Comparison of ENCODE assay signal across 8 cellular contexts in genomic region chr18:74082476-74083070, GRCh38.
DNase-seq lines count a peak whose midpoint lies in the region; ATAC-seq and TF ChIP-seq lines count a peak whose summit lies in the region.

No MANE protein-coding gene starts in this region.

- H4K8ac ChIP-seq in IMR-90 (ENCODE audit: low read depth in 2 of 2, low read length in 2 of 2): peak overlapping the region; percentile 77 to 96

- H2BK120ac ChIP-seq in IMR-90 (ENCODE audit: low read depth, low read length): peak overlapping the region; percentile 68

- H3K27me3 Mint-ChIP-seq in immature natural killer cell (ENCODE audit: low read depth in 3 of 3): peaks cover 0 to 2% (median 1%) of the 10 kb centered on the region in 3 donors

- in situ Hi-C loops in IMR-90 (cut with MboI; ENCODE audit: low sequenced_read_pairs): no loop called here

- H3K4me3 Mint-ChIP-seq in immature natural killer cell: peak overlapping the region in 4 of 5 donors; percentile 63 to 83 (median 74)

- ATAC-seq in GM21526 (IDR thresholded peaks at IDR 0.05; ENCODE audit: low FRiP score, unreplicated experiment): peak; percentile 84
- peak; percentile 99 for ATAC-seq in IMR-90 (ENCODE audit: low read depth)

- H3K4me2 ChIP-seq in IMR-90 (ENCODE audit: low read depth, low read length): peak overlapping the region; percentile 59

- peak overlapping the region; percentile 52; the same call in 1 of the 2 replicates for H2BK20ac ChIP-seq in IMR-90 (ENCODE audit: low read depth, low read length)

- peaks cover 7 to 18% of the 10 kb centered on the region in 2 donors for H3K4me1 Mint-ChIP-seq in immature natural killer cell

- no peak overlapping the region; the same call in 1 of the 2 replicates for H3K56ac ChIP-seq in IMR-90 (ENCODE audit: extremely low read depth, insufficient read depth, low read length)

- no peak overlapping the region for H3K4me3 ChIP-seq in IMR-90 (ENCODE audit: insufficient read depth, low read depth, low read length)

- no peaks in the 10 kb centered on the region for H4K20me1 ChIP-seq in IMR-90 (ENCODE audit: insufficient read depth, low read length)

- peak overlapping the region; percentile 52; the same call in 1 of the 2 replicates for H3K18ac ChIP-seq in IMR-90 (ENCODE audit: low read depth, low read length)

- BruUV-seq in IMR-90 (replicated peaks; lab: Mats Ljungman, UMichigan): no TSS peak

- H2BK15ac ChIP-seq in IMR-90 (ENCODE audit: low read depth, low read length): peak overlapping the region; percentile 89; the same call in 1 of the 3 replicates

- DNase-seq in EL: peak; percentile 67
- peak; percentile 63 for DNase-seq in IMR-90
- DNase-seq in T-helper 1 cell: peak; percentile 16 to 86 (median 38)
- DNase-seq in immature natural killer cell: peak; percentile 27 to 41 (median 34)
- DNase-seq in stimulated activated CD4-positive, alpha-beta T cell treated with anti-CD3 and anti-CD28 coated beads, TNF-alpha, amount 100 ng/mL, for 48 hours (ENCODE audit: low read depth in 3 of 3): peak in 2 of 3 donors; percentile 51 to 53
- no peak for DNase-seq in NCI-H1694 (lab: John Stamatoyannopoulos, UW)

- H3K36me3 Mint-ChIP-seq in immature natural killer cell: no peaks in the 10 kb centered on the region

- TF ChIP-seq RAD21 in IMR-90 (IDR thresholded peaks at IDR 0.05; ENCODE audit: low read length): peak; percentile 62

- no peaks in the 10 kb centered on the region for H3K79me1 ChIP-seq in IMR-90 (ENCODE audit: low read depth in 1 of 2, low read length in 2 of 2)

- peak overlapping the region; percentile 68 for H4K5ac ChIP-seq in IMR-90 (ENCODE audit: low read depth, low read length)

- peak overlapping the region; percentile 17 for H2BK5ac ChIP-seq in IMR-90 (ENCODE audit: low read depth, low read length, poor library complexity, severe bottlenecking)

- H3K27ac ChIP-seq in IMR-90 (ENCODE audit: insufficient read depth, low read length): 0 out of 2 replicates have a peak overlapping the region, but pooled peaks have one; percentile 30
- H3K27ac ChIP-seq in angular gyrus (ENCODE audit: low read depth, low read length): peak overlapping the region; percentile 51

- TF ChIP-seq CTCF in IMR-90 (conservative IDR thresholded peaks at IDR 0.05; ENCODE audit: low read depth, low read length): peak; percentile 73

- POLR2A ChIA-PET in IMR-90 (lab: Charles Lee; ENCODE audit: unreplicated experiment): no interaction called here

- peak overlapping the region; percentile 73 for H3K4ac ChIP-seq in IMR-90 (ENCODE audit: low read depth, low read length)

- H3K36me3 ChIP-seq in IMR-90 (ENCODE audit: control insufficient read depth, insufficient read depth, low read length): no peaks in the 10 kb centered on the region

- H3K4me1 ChIP-seq in IMR-90 (ENCODE audit: control insufficient read depth, insufficient read depth, low read length): peaks cover 7% of the 10 kb centered on the region

- dilution Hi-C loops in IMR-90 (cut with HindIII; ENCODE audit: low sequenced_read_pairs, unreplicated experiment): no loop called here

- peak overlapping the region; percentile 10 for H2AK9ac ChIP-seq in IMR-90 (replicated peaks; ENCODE audit: low read depth, low read length, poor library complexity)

- peak overlapping the region; percentile 80 for H3K9ac ChIP-seq in IMR-90 (ENCODE audit: low read depth, low read length)

- H3K23ac ChIP-seq in IMR-90 (ENCODE audit: low read depth, low read length): peak overlapping the region; percentile 70

- CTCF ChIA-PET in IMR-90 (lab: Yijun Ruan, JAX): interaction anchor here (0.6 to 1.9 kb wide), 17 partner anchors 9 to 357 kb away, joined by 3 to 14 read pairs (median 5); no protein-coding TSS in a partner anchor

- peak overlapping the region; percentile 75 to 96 (median 88) for H3K27ac Mint-ChIP-seq in immature natural killer cell

- H3K14ac ChIP-seq in IMR-90 (replicated peaks; ENCODE audit: low read depth, low read length): peak overlapping the region; percentile 81

- intact Hi-C loops in IMR-90 (cut with micrococcal nuclease): loop anchor here (1.0 kb wide), 2 partner anchors 260 to 1320 kb away; no protein-coding TSS in a partner anchor

- peak overlapping the region; percentile 82 for H4K91ac ChIP-seq in IMR-90 (ENCODE audit: insufficient read depth, low read depth, low read length)

- TF ChIP-seq POLR2A in IMR-90 (IDR thresholded peaks at IDR 0.05; ENCODE audit: low read depth, low read length): no peak

- WGBS in IMR-90 (ENCODE audit: extremely low coverage in 2 of 2, insufficient read length in 1 of 2), 2 experiments: 20% methylated on average over 1 of the region's 9 CpGs; no CpG with 5 or more reads in 1 of the 2 experiments

- no peaks in the 10 kb centered on the region for H3K9me3 ChIP-seq in IMR-90 (ENCODE audit: control insufficient read depth, insufficient read depth, low read length)

- peaks cover 0 to 2% (median 0%) of the 10 kb centered on the region in 6 donors for H3K9me3 Mint-ChIP-seq in immature natural killer cell

- peaks cover 10% of the 10 kb centered on the region for H3K27me3 ChIP-seq in IMR-90 (ENCODE audit: control insufficient read depth, insufficient read depth, low read length)

- H2AK5ac ChIP-seq in IMR-90 (ENCODE audit: low read depth, low read length): no peak overlapping the region

- H2AFZ ChIP-seq in IMR-90 (replicated peaks; ENCODE audit: low read length, poor library complexity): peak overlapping the region; percentile 90

- no peaks in the 10 kb centered on the region; the same call in 1 of the 2 replicates for H3K9me1 ChIP-seq in IMR-90 (ENCODE audit: insufficient read depth, low read length)

TF ChIP-seq in IMR-90, 13 proteins besides CTCF, POLR2A, EP300 and RAD21:
- TF ChIP-seq SMC3 (IDR thresholded peaks at IDR 0.05; ENCODE audit: low read depth, low read length) (peak; percentile 63), NFE2L2 (IDR thresholded peaks at IDR 0.05; ENCODE audit: low read depth, low read length) (no peak)
